8 cellular contexts compared by ENCODE assay signal in genomic region chr3:25648107-25648535, GRCh38. TPM values are rescaled to one million over a fixed set of nuclear protein-coding genes. Genes with fewer than 3 reads are reported as not detected.
DNase-seq lines count a peak whose midpoint lies in the region; ATAC-seq and TF ChIP-seq lines count a peak whose summit lies in the region.

No MANE protein-coding gene starts in this region.

- no peak overlapping the region for H2AFZ ChIP-seq in osteoblast (ENCODE audit: low read length)

- H3K27me3 ChIP-seq in H7 (ENCODE audit: control insufficient read depth, insufficient read depth, low read length) (no peaks in the 10 kb centered on the region), RWPE2 (ENCODE audit: insufficient read depth, poor library complexity, severe bottlenecking) (no peaks in the 10 kb centered on the region), foreskin keratinocyte (no peaks in the 10 kb centered on the region), osteoblast (ENCODE audit: insufficient read depth, low read length) (no peaks in the 10 kb centered on the region), transverse colon (no peaks in the 10 kb centered on the region)

- H3K4me2 ChIP-seq in osteoblast (ENCODE audit: insufficient read depth, low read length), result no peak overlapping the region

- H3K27ac ChIP-seq in RWPE2 (ENCODE audit: poor library complexity, severe bottlenecking) (no peak overlapping the region), foreskin keratinocyte (no peak overlapping the region), osteoblast (ENCODE audit: low read depth, low read length) (no peak overlapping the region), transverse colon (no peak overlapping the region)

- H3K27me3 Mint-ChIP-seq in activated T-helper 17 cell treated with anti-CD3 and anti-CD28 coated beads, Interleukin-2, amount 50 U/mL, for 72 hours, result no peaks in the 10 kb centered on the region

- H3K79me2 ChIP-seq in osteoblast (ENCODE audit: insufficient read depth, low read length), result peaks cover 85% of the 10 kb centered on the region

- H4K20me1 ChIP-seq in osteoblast (ENCODE audit: insufficient read depth, low read length), result peaks cover 38% of the 10 kb centered on the region

- in situ Hi-C loops in transverse colon (cut with MboI; ENCODE audit: low pct_ligation_motif_present in 1 of 4, low pct_unique_long_range_greater_than_20kb in 1 of 4, low sequenced_read_pairs in 3 of 4), result no loop called here

- H3K9me3 ChIP-seq in RWPE2 (ENCODE audit: severe bottlenecking), result peaks cover 9% of the 10 kb centered on the region
- H3K9me3 ChIP-seq in osteoblast (ENCODE audit: low read depth, low read length), result no peaks in the 10 kb centered on the region
- H3K9me3 ChIP-seq in transverse colon, result peaks cover 11 to 14% of the 10 kb centered on the region in 2 donors

- H3K36me3 ChIP-seq in H7 (replicated peaks; ENCODE audit: control insufficient read depth, insufficient read depth, low read length) (no peaks in the 10 kb centered on the region), RWPE2 (ENCODE audit: low read depth) (peaks cover 16% of the 10 kb centered on the region), osteoblast (ENCODE audit: insufficient read depth, low read length) (no peaks in the 10 kb centered on the region), transverse colon (peaks cover 0 to 9% (median 0%) of the 10 kb centered on the region in 4 donors)

- peak overlapping the region; percentile 4 for H3K4me3 Mint-ChIP-seq in activated T-helper 17 cell treated with anti-CD3 and anti-CD28 coated beads, Interleukin-2, amount 50 U/mL, for 72 hours

- TF ChIP-seq POLR2A in transverse colon (IDR thresholded peaks at IDR 0.05), result no peak

- TF ChIP-seq CTCF in LNCAP (IDR thresholded peaks at IDR 0.05) (peak; percentile 93), RWPE2 (IDR thresholded peaks at IDR 0.05; ENCODE audit: poor library complexity, severe bottlenecking) (peak; percentile 94), foreskin keratinocyte (conservative IDR thresholded peaks at IDR 0.05) (peak; percentile 95), osteoblast (IDR thresholded peaks at IDR 0.05; ENCODE audit: extremely low read depth, low read depth, low read length) (peak; percentile 93), transverse colon (IDR thresholded peaks at IDR 0.05) (peak; percentile 86 to 92 (median 89))

- peak overlapping the region; percentile 5 for H3K27ac Mint-ChIP-seq in activated T-helper 17 cell treated with anti-CD3 and anti-CD28 coated beads, Interleukin-2, amount 50 U/mL, for 72 hours

- intact Hi-C loops in transverse colon (cut with DNase I; ENCODE audit: low total_unique reads), result no loop called here

- H3K4me3 ChIP-seq in H7 (ENCODE audit: insufficient read depth, low read depth, low read length), result no peak overlapping the region
- no peak overlapping the region for H3K4me3 ChIP-seq in RWPE2 (ENCODE audit: severe bottlenecking)
- H3K4me3 ChIP-seq in osteoblast (ENCODE audit: insufficient read depth, low read length), result no peak overlapping the region
- H3K4me3 ChIP-seq in transverse colon, result no peak overlapping the region

- H3K4me1 Mint-ChIP-seq in activated T-helper 17 cell treated with anti-CD3 and anti-CD28 coated beads, Interleukin-2, amount 50 U/mL, for 72 hours, result peaks cover 27% of the 10 kb centered on the region

- H3K9me3 Mint-ChIP-seq in activated T-helper 17 cell treated with anti-CD3 and anti-CD28 coated beads, Interleukin-2, amount 50 U/mL, for 72 hours, result peaks cover 6% of the 10 kb centered on the region

- DNase-seq in GF-D8 (lab: John Stamatoyannopoulos, UW), result peak; percentile 58
- peak; percentile 52 for DNase-seq in H7
- DNase-seq in RWPE2 (ENCODE audit: low spot score), result no peak
- peak; percentile 38 to 70 for DNase-seq in foreskin keratinocyte
- DNase-seq in osteoblast (ENCODE audit: insufficient read length, low spot score, missing footprints), result peak; percentile 71
- DNase-seq in transverse colon, result peak; percentile 84

- TF ChIP-seq EP300 in transverse colon (IDR thresholded peaks at IDR 0.05; ENCODE audit: low read depth), result no peak

- peak; percentile 85 for ATAC-seq in RWPE2 (ENCODE audit: low read depth)
- peak; percentile 83 for ATAC-seq in activated T-helper 17 cell treated with anti-CD3 and anti-CD28 coated beads, Interleukin-2, amount 50 U/mL, for 72 hours (replicated peaks)
- peak; percentile 94 for ATAC-seq in foreskin keratinocyte

- peaks cover 38% of the 10 kb centered on the region for H3K36me3 Mint-ChIP-seq in activated T-helper 17 cell treated with anti-CD3 and anti-CD28 coated beads, Interleukin-2, amount 50 U/mL, for 72 hours (ENCODE audit: low read depth)

- 37 to 100% methylated on average over 1 to 3 of the region's 3 CpGs for WGBS in transverse colon (ENCODE audit: low coverage in 1 of 2), 2 donors

- H3K4me1 ChIP-seq in RWPE2 (ENCODE audit: insufficient read depth, poor library complexity, severe bottlenecking) (no peaks in the 10 kb centered on the region), foreskin keratinocyte (no peaks in the 10 kb centered on the region), osteoblast (ENCODE audit: insufficient read depth, low read length) (peaks cover 1% of the 10 kb centered on the region), transverse colon (peaks cover 0 to 18% (median 2%) of the 10 kb centered on the region in 4 donors)

RNA-seq across cellular contexts. Expression of gene TOP2B, which starts 16.6 kb away (rescaled TPM):
- total RNA-seq in H7 (2014; rRNA removed; shearing (Covaris generic)), result 81.2 and 151 TPM in 2 replicates
- total RNA-seq in activated T-helper 17 cell treated with anti-CD3 and anti-CD28 coated beads, Interleukin-2, amount 50 U/mL, for 72 hours, result 10 to 100 TPM; 71.2 to 85.9 TPM
- 83.2 and 91.0 TPM in 2 replicates for total RNA-seq in foreskin keratinocyte
- polyA plus RNA-seq in foreskin keratinocyte, result 48.0 and 49.5 TPM in 2 replicates
- total RNA-seq in osteoblast, result 66.6 and 71.7 TPM in 2 replicates
- 100 to 1,000 TPM in 1 of 4 donors, 10 to 100 TPM in 3; 37.4 to 104 (median 71.5) TPM for total RNA-seq in transverse colon
